In genomic region chr10:14089556-14090297, GRCh38 we compare ENCODE assay signal across 14 cellular contexts.
"Had no signal": no experiment of that assay in that cellular context is flagged by ENCODE, and none has a peak within 500 bp of the region (broad histone marks: within the 10 kb centered on the region; RNA-seq: fewer than 3 reads in every experiment).

No MANE protein-coding gene starts in this region.

- H3K4me2 ChIP-seq: smooth muscle cell had no signal

- H3K27me3 Mint-ChIP-seq: activated CD4-positive, alpha-beta T cell treated with anti-CD3 and anti-CD28 coated beads, Interleukin-2, amount 10 ng/mL, durations not matched to agents 7 days and 5 days; activated naive CD8-positive, alpha-beta T cell treated with anti-CD3 and anti-CD28 coated beads for 36 hours had no signal

- H3K27me3 ChIP-seq: heart left ventricle, tibial nerve, vagina had no signal

- H3K9me3 ChIP-seq: heart left ventricle, tibial nerve, vagina had no signal

- H3K36me3 ChIP-seq: heart left ventricle, tibial nerve, vagina had no signal

- H3K4me1 ChIP-seq: vagina had no signal

- H3K9me3 Mint-ChIP-seq: activated CD4-positive, alpha-beta T cell treated with anti-CD3 and anti-CD28 coated beads, Interleukin-2, amount 10 ng/mL, durations not matched to agents 7 days and 5 days; activated naive CD8-positive, alpha-beta T cell treated with anti-CD3 and anti-CD28 coated beads for 36 hours; neural crest cell; WTC11 had no signal

- ATAC-seq: left lobe of liver had no signal

- DNase-seq: activated CD4-positive, alpha-beta T cell treated with anti-CD3 and anti-CD28 coated beads, Interleukin-2, amount 10 ng/mL, durations not matched to agents 7 days and 5 days; activated effector memory CD4-positive, alpha-beta T cell treated with Interleukin-2 at 50 U/mL for 16 hours; activated naive CD8-positive, alpha-beta T cell treated with anti-CD3 and anti-CD28 coated beads for 36 hours; foreskin melanocyte; islet precursor cell; right cardiac atrium; T-helper 1 cell had no signal

- H3K27ac Mint-ChIP-seq: activated CD4-positive, alpha-beta T cell treated with anti-CD3 and anti-CD28 coated beads, Interleukin-2, amount 10 ng/mL, durations not matched to agents 7 days and 5 days; activated naive CD8-positive, alpha-beta T cell treated with anti-CD3 and anti-CD28 coated beads for 36 hours; WTC11 had no signal

- H3K4me1 Mint-ChIP-seq: activated CD4-positive, alpha-beta T cell treated with anti-CD3 and anti-CD28 coated beads, Interleukin-2, amount 10 ng/mL, durations not matched to agents 7 days and 5 days; activated naive CD8-positive, alpha-beta T cell treated with anti-CD3 and anti-CD28 coated beads for 36 hours had no signal

- H3K27ac ChIP-seq: heart left ventricle, tibial nerve, vagina had no signal

- H3K4me3 Mint-ChIP-seq: activated CD4-positive, alpha-beta T cell treated with anti-CD3 and anti-CD28 coated beads, Interleukin-2, amount 10 ng/mL, durations not matched to agents 7 days and 5 days; activated naive CD8-positive, alpha-beta T cell treated with anti-CD3 and anti-CD28 coated beads for 36 hours; neural crest cell; WTC11 had no signal

- H3K4me3 ChIP-seq: heart left ventricle, smooth muscle cell, tibial nerve, vagina had no signal

- H3K36me3 Mint-ChIP-seq: activated naive CD8-positive, alpha-beta T cell treated with anti-CD3 and anti-CD28 coated beads for 36 hours; WTC11 had no signal
